ENCODE assay signal across 1 cellular context in the genomic region with DNA sequence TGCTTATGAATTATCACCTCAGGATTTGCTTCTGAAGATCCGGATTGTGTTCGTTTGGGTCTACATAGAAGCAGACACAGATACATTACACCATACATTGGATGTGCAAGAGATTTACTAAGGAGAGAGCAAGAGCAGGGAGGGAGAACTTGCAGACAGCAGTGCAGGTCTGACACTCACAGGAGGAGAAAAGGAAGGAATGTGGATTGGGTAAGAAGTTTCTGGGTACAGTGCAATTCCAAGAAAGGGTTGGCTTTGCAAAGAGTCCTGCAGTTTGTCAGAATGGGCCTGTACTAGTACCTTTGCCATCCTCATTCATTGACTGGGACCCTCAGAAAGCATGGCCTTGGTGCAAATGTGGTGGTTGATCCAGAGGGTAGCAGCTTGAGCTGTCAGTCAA.
TF ChIP-seq lines count a peak whose summit lies in the region.

No MANE protein-coding gene starts in this region.

TF ChIP-seq in WTC11, 78 proteins besides CTCF, POLR2A, EP300 and RAD21 (continued from another document):
- TF ChIP-seq, protein P1, sequence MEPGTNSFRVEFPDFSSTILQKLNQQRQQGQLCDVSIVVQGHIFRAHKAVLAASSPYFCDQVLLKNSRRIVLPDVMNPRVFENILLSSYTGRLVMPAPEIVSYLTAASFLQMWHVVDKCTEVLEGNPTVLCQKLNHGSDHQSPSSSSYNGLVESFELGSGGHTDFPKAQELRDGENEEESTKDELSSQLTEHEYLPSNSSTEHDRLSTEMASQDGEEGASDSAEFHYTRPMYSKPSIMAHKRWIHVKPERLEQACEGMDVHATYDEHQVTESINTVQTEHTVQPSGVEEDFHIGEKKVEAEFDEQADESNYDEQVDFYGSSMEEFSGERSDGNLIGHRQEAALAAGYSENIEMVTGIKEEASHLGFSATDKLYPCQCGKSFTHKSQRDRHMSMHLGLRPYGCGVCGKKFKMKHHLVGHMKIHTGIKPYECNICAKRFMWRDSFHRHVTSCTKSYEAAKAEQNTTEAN (CRISPR knock-in tag; IDR thresholded peaks at IDR 0.05) = no peak
